1 cellular context compared by ENCODE assay signal in genomic region chrX:39162322-39162721, GRCh38.
TF ChIP-seq lines count a peak whose summit lies in the region.

No MANE protein-coding gene starts in this region.

TF ChIP-seq in WTC11, 78 proteins besides CTCF, POLR2A, EP300 and RAD21 (continued from another document):
- TF ChIP-seq AR (CRISPR knock-in tag; IDR thresholded peaks at IDR 0.05): no peak
- no peak for TF ChIP-seq ZMAT4 (CRISPR knock-in tag; IDR thresholded peaks at IDR 0.05)
- TF ChIP-seq ZNF232 (CRISPR knock-in tag; IDR thresholded peaks at IDR 0.05): no peak
